Comparison of ENCODE assay signal across 10 cellular contexts in the genomic region with DNA sequence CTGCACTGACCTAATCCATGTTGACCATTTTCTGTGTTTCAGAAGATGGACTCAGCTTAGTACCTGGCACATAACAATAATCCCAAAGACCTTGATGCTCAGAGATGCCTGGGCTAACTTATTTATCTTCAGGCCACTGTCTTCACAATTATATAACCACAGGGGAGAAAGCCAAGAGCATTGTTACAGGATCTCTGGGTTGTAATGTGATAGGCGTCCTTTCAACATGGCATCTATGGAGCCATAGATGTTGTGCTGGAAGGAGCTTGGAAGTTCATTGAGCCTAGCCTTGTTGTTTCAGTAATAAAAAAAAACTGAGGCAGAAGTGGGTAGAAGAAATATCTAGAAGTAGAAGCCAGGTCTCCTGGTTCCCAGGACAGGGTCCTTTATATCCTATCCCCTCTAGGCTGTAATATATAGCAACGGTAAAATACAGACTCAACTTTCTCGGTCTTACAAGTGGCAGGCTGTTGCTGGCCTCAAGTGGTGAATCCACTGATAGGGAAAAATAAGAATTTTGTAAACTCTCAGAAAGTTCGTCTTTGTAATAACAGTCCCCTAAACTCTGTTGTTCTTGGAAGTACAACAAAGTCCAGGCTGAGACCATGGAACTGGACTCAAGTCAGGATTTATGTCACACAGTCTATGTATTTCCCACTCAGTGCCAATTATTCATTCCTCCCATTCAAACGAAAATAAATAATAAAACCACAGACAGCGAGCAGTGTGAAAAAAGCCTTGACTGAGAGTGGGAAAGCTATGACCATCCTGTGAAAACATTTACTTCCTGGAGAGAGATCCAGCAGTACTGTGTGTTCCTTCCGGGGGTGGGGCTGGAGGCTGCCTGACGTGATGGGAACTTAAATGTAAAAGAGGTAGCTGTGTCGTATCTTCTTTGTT.
DNase-seq lines count a peak whose midpoint lies in the region; ATAC-seq and TF ChIP-seq lines count a peak whose summit lies in the region.
"Had no signal": no experiment of that assay in that cellular context is flagged by ENCODE, and none has a peak within 500 bp of the region (broad histone marks: within the 10 kb centered on the region; RNA-seq: fewer than 3 reads in every experiment).

No MANE protein-coding gene starts in this region.

- H3K36me3 Mint-ChIP-seq in activated naive CD8-positive, alpha-beta T cell treated with anti-CD3 and anti-CD28 coated beads, Interleukin-2, amount 50 U/mL, for 24 hours (ENCODE audit: low read depth) = no peaks in the 10 kb centered on the region

- intact Hi-C loops in heart left ventricle (cut with DNase I) = no loop called here

- no peaks in the 10 kb centered on the region for H3K9me3 ChIP-seq in heart left ventricle

- H3K4me3 ChIP-seq in heart left ventricle = peak overlapping the region in 4 of 12 donors; percentile 10 to 22 (median 16)
- no peak overlapping the region for H3K4me3 ChIP-seq in retinal pigment epithelial cell (ENCODE audit: low read length)

- no peak overlapping the region for H3K4me3 Mint-ChIP-seq in activated naive CD8-positive, alpha-beta T cell treated with anti-CD3 and anti-CD28 coated beads, Interleukin-2, amount 50 U/mL, for 24 hours

- H3K36me3 ChIP-seq in heart left ventricle = no peaks in the 10 kb centered on the region

- ATAC-seq in activated naive CD8-positive, alpha-beta T cell treated with anti-CD3 and anti-CD28 coated beads, Interleukin-2, amount 50 U/mL, for 24 hours = no peak
- ATAC-seq in heart left ventricle (peak; percentile 85 to 97 (median 96)), HG02884 (IDR thresholded peaks at IDR 0.05; ENCODE audit: unreplicated experiment) (no peak), GM21423 (IDR thresholded peaks at IDR 0.05; ENCODE audit: unreplicated experiment) (no peak), GM21717 (IDR thresholded peaks at IDR 0.05; ENCODE audit: unreplicated experiment) (no peak)

- H3K27me3 Mint-ChIP-seq in activated naive CD8-positive, alpha-beta T cell treated with anti-CD3 and anti-CD28 coated beads, Interleukin-2, amount 50 U/mL, for 24 hours = peaks cover 10% of the 10 kb centered on the region

- peaks cover 7% of the 10 kb centered on the region for H3K4me1 Mint-ChIP-seq in activated naive CD8-positive, alpha-beta T cell treated with anti-CD3 and anti-CD28 coated beads, Interleukin-2, amount 50 U/mL, for 24 hours

- no peaks in the 10 kb centered on the region for H3K9me3 Mint-ChIP-seq in activated naive CD8-positive, alpha-beta T cell treated with anti-CD3 and anti-CD28 coated beads, Interleukin-2, amount 50 U/mL, for 24 hours

- peaks cover 0 to 30% (median 15%) of the 10 kb centered on the region in 12 donors for H3K4me1 ChIP-seq in heart left ventricle

- H3K27me3 ChIP-seq in heart left ventricle = no peaks in the 10 kb centered on the region

- TF ChIP-seq CTCF in heart left ventricle (IDR thresholded peaks at IDR 0.05) (peak in 2 of 12 donors; percentile 38 to 40), retinal pigment epithelial cell (conservative IDR thresholded peaks at IDR 0.05; ENCODE audit: low read depth, low read length) (no peak)

- DNase-seq in ELR (ENCODE audit: low read depth) = peak; percentile 77
- peak; percentile 3 for DNase-seq in activated naive CD8-positive, alpha-beta T cell treated with anti-CD3 and anti-CD28 coated beads, Interleukin-2, amount 50 U/mL, for 24 hours
- DNase-seq in heart left ventricle = peak; percentile 69 to 78 (median 73)
- DNase-seq in retinal pigment epithelial cell (ENCODE audit: low read depth) = peak; percentile 14
- no peak for DNase-seq in NCI-H1092 treated with DMSO at 0.1 percent for 48 hours (lab: John Stamatoyannopoulos, UW)
- DNase-seq: activated T-cell treated with anti-CD3 and anti-CD28 coated beads, Interleukin-2, amount 50 U/mL, for 1 hour; NCI-H1436 treated with DMSO at 0.1 percent for 48 hours had no signal

- WGBS in heart left ventricle, 4 donors = 39 to 47% (median 42%) methylated on average over 9 of the region's 9 CpGs

- TF ChIP-seq POLR2A in heart left ventricle (IDR thresholded peaks at IDR 0.05) = no peak

- no peak overlapping the region for H3K27ac Mint-ChIP-seq in activated naive CD8-positive, alpha-beta T cell treated with anti-CD3 and anti-CD28 coated beads, Interleukin-2, amount 50 U/mL, for 24 hours

- H3K27ac ChIP-seq in heart left ventricle = peak overlapping the region; percentile 19 to 81 (median 65)

Comparison
In these comparisons a context has a peak if more than half of its experiments do, and no peak if none do; other contexts are left out.
1. ATAC-seq: peak in heart left ventricle (4 of 4); none in activated naive CD8-positive, alpha-beta T cell treated with anti-CD3 and anti-CD28 coated beads, Interleukin-2, amount 50 U/mL, for 24 hours (single experiment), HG02884 (single experiment), GM21423 (single experiment) and GM21717 (single experiment).